Comparison of ENCODE assay signal across 11 cellular contexts in the genomic region with DNA sequence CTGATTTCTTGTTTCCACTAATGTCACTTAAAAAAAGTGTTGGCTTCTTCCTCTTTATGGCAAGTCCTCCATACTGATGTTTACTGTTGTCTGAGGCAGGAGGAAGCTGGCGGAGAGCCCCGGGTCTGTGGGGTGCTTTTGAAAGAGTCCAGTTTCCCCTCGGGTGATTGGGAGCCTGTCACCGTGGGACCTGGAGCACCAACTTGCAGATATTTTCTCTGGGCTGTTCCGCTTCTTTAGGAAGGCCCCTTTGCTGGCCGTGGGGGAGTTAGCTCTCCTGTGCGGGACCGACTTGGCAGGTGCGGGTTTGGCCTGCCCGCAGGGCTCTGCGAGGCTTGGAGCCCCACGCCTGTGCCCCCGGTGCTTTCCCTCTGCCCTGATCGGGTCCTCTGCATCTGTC. TPM values are rescaled to one million over a fixed set of nuclear protein-coding genes. Genes with fewer than 3 reads are reported as not detected.
DNase-seq lines count a peak whose midpoint lies in the region; ATAC-seq, FAIRE-seq and TF ChIP-seq lines count a peak whose summit lies in the region.
"Had no signal": no experiment of that assay in that cellular context is flagged by ENCODE, and none has a peak within 500 bp of the region (broad histone marks: within the 10 kb centered on the region; RNA-seq: fewer than 3 reads in every experiment).

No MANE protein-coding gene starts in this region.

- peaks cover 80% of the 10 kb centered on the region for H3K4me1 Mint-ChIP-seq in activated CD8-positive, alpha-beta T cell treated with anti-CD3 and anti-CD28 coated beads, Interleukin-2, amount 10 ng/mL, durations not matched to agents 7 days and 5 days (ENCODE audit: low read depth)

- DNase-seq in H7 (peak; percentile 39), left cardiac atrium (peak; percentile 43), GM12892 (ENCODE audit: insufficient read length) (no peak), ovary (no peak), EL (no peak)
- DNase-seq in activated CD8-positive, alpha-beta T cell treated with anti-CD3 and anti-CD28 coated beads, Interleukin-2, amount 10 ng/mL, durations not matched to agents 7 days and 5 days, result no peak
- DNase-seq: activated CD4-positive, alpha-beta T cell treated with anti-CD3 and anti-CD28 coated beads, Interleukin-2, amount 50 U/mL, for 1 hour; OCI-M1 had no signal

- TF ChIP-seq POLR2A in GM12892 (IDR thresholded peaks at IDR 0.05; ENCODE audit: low read depth, low read length) (no peak), ovary (IDR thresholded peaks at IDR 0.05) (no peak)

- H3K4me3 Mint-ChIP-seq in activated CD8-positive, alpha-beta T cell treated with anti-CD3 and anti-CD28 coated beads, Interleukin-2, amount 10 ng/mL, durations not matched to agents 7 days and 5 days, result no peak overlapping the region

- CTCF ChIA-PET in activated CD8-positive, alpha-beta T cell treated with anti-CD3 and anti-CD28 coated beads, Interleukin-2, amount 10 ng/mL, durations not matched to agents 7 days and 5 days (lab: Charles Lee), result interaction anchor here (0.9 to 4.0 kb wide), 4 partner anchors 12 to 608 kb away, joined by 3 to 37 read pairs (median 4); no protein-coding TSS in a partner anchor

- H3K4me1 ChIP-seq in skeletal muscle tissue (ENCODE audit: control insufficient read depth in 3 of 3, insufficient read depth in 3 of 3, low read length in 3 of 3), result peaks cover 41 to 47% (median 47%) of the 10 kb centered on the region in 3 donors
- peaks cover 6% of the 10 kb centered on the region for H3K4me1 ChIP-seq in ovary (ENCODE audit: insufficient read depth)

- peaks cover 50% of the 10 kb centered on the region for H3K36me3 Mint-ChIP-seq in activated CD8-positive, alpha-beta T cell treated with anti-CD3 and anti-CD28 coated beads, Interleukin-2, amount 10 ng/mL, durations not matched to agents 7 days and 5 days (ENCODE audit: low read depth)

- no peak for ATAC-seq in activated CD8-positive, alpha-beta T cell treated with anti-CD3 and anti-CD28 coated beads, Interleukin-2, amount 10 ng/mL, durations not matched to agents 7 days and 5 days
- no peak for ATAC-seq in left cardiac atrium
- ATAC-seq in HG03457 (IDR thresholded peaks at IDR 0.05; ENCODE audit: unreplicated experiment), result no peak

- POLR2A ChIA-PET in activated CD8-positive, alpha-beta T cell treated with anti-CD3 and anti-CD28 coated beads, Interleukin-2, amount 10 ng/mL, durations not matched to agents 7 days and 5 days (lab: Charles Lee), result interaction anchor here (0.5 to 1.3 kb wide), 3 partner anchors 9 to 553 kb away, joined by 3 to 5 read pairs (median 3); partner anchors contain the start of gene KLHDC4

- H3K27me3 ChIP-seq in H7 (ENCODE audit: control insufficient read depth, insufficient read depth, low read length), result no peaks in the 10 kb centered on the region
- no peaks in the 10 kb centered on the region for H3K27me3 ChIP-seq in skeletal muscle tissue (ENCODE audit: control insufficient read depth in 3 of 3, insufficient read depth in 3 of 3, low read length in 3 of 3)
- no peaks in the 10 kb centered on the region for H3K27me3 ChIP-seq in ovary

- peak overlapping the region; percentile 17 to 45 (median 30) for H3K9ac ChIP-seq in skeletal muscle tissue (ENCODE audit: low read depth in 1 of 3, low read length in 3 of 3)

- H3K27me3 Mint-ChIP-seq in activated CD8-positive, alpha-beta T cell treated with anti-CD3 and anti-CD28 coated beads, Interleukin-2, amount 10 ng/mL, durations not matched to agents 7 days and 5 days (ENCODE audit: low read depth), result no peaks in the 10 kb centered on the region

- H3K9me3 ChIP-seq in skeletal muscle tissue (ENCODE audit: control insufficient read depth in 3 of 3, low read length in 3 of 3) (no peaks in the 10 kb centered on the region), ovary (no peaks in the 10 kb centered on the region)

- intact Hi-C loops in left cardiac atrium (cut with DNase I), result no loop called here
- intact Hi-C loops in ovary (cut with DNase I), result no loop called here

- peak overlapping the region; percentile 53 for H3K27ac Mint-ChIP-seq in activated CD8-positive, alpha-beta T cell treated with anti-CD3 and anti-CD28 coated beads, Interleukin-2, amount 10 ng/mL, durations not matched to agents 7 days and 5 days

- no peak for TF ChIP-seq CTCF in ovary (IDR thresholded peaks at IDR 0.05)

- no peak for FAIRE-seq in GM12892 (lab: Jason Lieb, UNC)

- peaks cover 4% of the 10 kb centered on the region for H3K36me3 ChIP-seq in H7 (replicated peaks; ENCODE audit: control insufficient read depth, insufficient read depth, low read length)
- peaks cover 6 to 7% (median 6%) of the 10 kb centered on the region in 3 donors for H3K36me3 ChIP-seq in skeletal muscle tissue (ENCODE audit: control insufficient read depth in 3 of 3, insufficient read depth in 3 of 3, low read length in 3 of 3)
- H3K36me3 ChIP-seq in ovary, result no peaks in the 10 kb centered on the region

- H3K27ac ChIP-seq in skeletal muscle tissue (ENCODE audit: low read depth, low read length) (peak overlapping the region; percentile 43), ovary (no peak overlapping the region)

- H3K9me3 Mint-ChIP-seq in activated CD8-positive, alpha-beta T cell treated with anti-CD3 and anti-CD28 coated beads, Interleukin-2, amount 10 ng/mL, durations not matched to agents 7 days and 5 days (ENCODE audit: insufficient read depth), result no peaks in the 10 kb centered on the region

- WGBS in ovary, 3 donors, result 71 to 79% (median 75%) methylated on average over 14 of the region's 14 CpGs

- H3K4me3 ChIP-seq in H7 (ENCODE audit: insufficient read depth, low read depth, low read length), result no peak overlapping the region
- no peak overlapping the region for H3K4me3 ChIP-seq in skeletal muscle tissue (ENCODE audit: low read length in 3 of 3)
- H3K4me3 ChIP-seq in ovary, result no peak overlapping the region

- no peak for TF ChIP-seq EP300 in ovary (IDR thresholded peaks at IDR 0.05)

RNA-seq across cellular contexts. Expression of gene BANP, which starts 3.1 kb away (rescaled TPM):
- total RNA-seq in H7 (2014; rRNA removed; shearing (Covaris generic)), result 37.3 and 39.3 TPM in 2 replicates
- total RNA-seq in activated CD8-positive, alpha-beta T cell treated with anti-CD3 and anti-CD28 coated beads, Interleukin-2, amount 10 ng/mL, durations not matched to agents 7 days and 5 days, result 10 to 100 TPM; 34.1 to 39.8 TPM
- total RNA-seq in left cardiac atrium (10 to 100 TPM; 13.9 to 16.7 TPM), skeletal muscle tissue (28.2 TPM), ovary (10 to 100 TPM; 22.2 to 48.6 (median 35.3) TPM)
- polyA plus RNA-seq in GM12892 (2012; ENCODE audit: missing spikeins), result 14.5 TPM
- polyA plus RNA-seq in ovary, result 10 to 100 TPM; 14.8 to 20.7 TPM

RNA-seq across cellular contexts. Expression of gene CA5A, which starts 18.0 kb away (rescaled TPM):
- total RNA-seq in H7 (2014; rRNA removed; shearing (Covaris generic)), result not detected in 2 replicates
- not detected for total RNA-seq in activated CD8-positive, alpha-beta T cell treated with anti-CD3 and anti-CD28 coated beads, Interleukin-2, amount 10 ng/mL, durations not matched to agents 7 days and 5 days
- total RNA-seq in left cardiac atrium, result not detected
- total RNA-seq in skeletal muscle tissue, result not detected
- not detected for polyA plus RNA-seq in GM12892 (2012; ENCODE audit: missing spikeins)
- not detected for total RNA-seq in ovary
- polyA plus RNA-seq in ovary, result under 1 TPM; 0.02 to 0.05 TPM
- total RNA-seq: chondrocyte had no signal

Comparison
In these comparisons a context has a peak if more than half of its experiments do, and no peak if none do; other contexts are left out.
1. DNase-seq: peak in H7 (single experiment) and left cardiac atrium (single experiment); none in activated CD8-positive, alpha-beta T cell treated with anti-CD3 and anti-CD28 coated beads, Interleukin-2, amount 10 ng/mL, durations not matched to agents 7 days and 5 days (single experiment), GM12892 (single experiment), ovary (0 of 5) and EL (single experiment).